17 cellular contexts compared by ENCODE assay signal in the genomic region with DNA sequence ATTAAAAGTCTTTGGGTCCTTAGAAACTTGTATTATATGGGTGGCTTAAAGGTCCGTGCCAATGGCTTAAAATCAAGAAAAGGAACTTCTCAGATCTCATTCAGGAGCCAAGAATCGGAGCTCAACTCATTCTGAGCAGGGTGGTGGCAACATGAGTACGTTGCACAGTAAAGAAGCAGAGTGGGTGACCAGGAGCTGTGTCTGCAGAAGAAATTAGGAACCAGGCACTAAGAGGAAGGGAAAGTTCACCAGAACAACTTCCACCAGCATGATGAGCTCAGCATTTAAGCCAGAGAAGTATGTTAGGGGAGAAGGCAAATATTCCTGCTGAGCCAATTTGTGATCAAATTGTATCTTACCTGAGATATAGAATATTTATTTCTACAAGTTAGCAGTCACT.
A peak's percentile ranks its signal among the peaks of the same experiment; 100 is the strongest.
DNase-seq lines count a peak whose midpoint lies in the region; ATAC-seq and TF ChIP-seq lines count a peak whose summit lies in the region.
"Had no signal": no experiment of that assay in that cellular context is flagged by ENCODE, and none has a peak within 500 bp of the region (broad histone marks: within the 10 kb centered on the region; RNA-seq: fewer than 3 reads in every experiment).

No MANE protein-coding gene starts in this region.

- H3K4me3 ChIP-seq in gastrocnemius medialis = no peak overlapping the region
- H3K4me3 ChIP-seq: breast epithelium had no signal

- no peak overlapping the region for H3K4me3 Mint-ChIP-seq in activated CD4-positive, alpha-beta T cell treated with anti-CD3 and anti-CD28 coated beads, Interleukin-2, amount 10 ng/mL, durations not matched to agents 24 days and 14 days
- H3K4me3 Mint-ChIP-seq: stimulated activated memory B cell treated with anti-CD40 and anti-IgM and Interleukin-4, amounts not matched to agents 10 μg/mL and 1 μg/mL and 100 μg/mL, for 72 hours; T-helper 2 cell treated with Interferon-gamma antibody and Interleukin-4, amounts not matched to agents 5 μg/mL and 100 μg/mL, for 36 hours had no signal

- ATAC-seq in left cardiac atrium (peak; percentile 79 to 80), gastrocnemius medialis (no peak), GM18861 (IDR thresholded peaks at IDR 0.05; ENCODE audit: unreplicated experiment) (no peak)
- ATAC-seq: PC-3; stimulated activated memory B cell treated with anti-CD40 and anti-IgM and Interleukin-4, amounts not matched to agents 10 μg/mL and 1 μg/mL and 100 μg/mL, for 72 hours had no signal

- no peaks in the 10 kb centered on the region for H3K4me1 Mint-ChIP-seq in activated CD4-positive, alpha-beta T cell treated with anti-CD3 and anti-CD28 coated beads, Interleukin-2, amount 10 ng/mL, durations not matched to agents 24 days and 14 days
- H3K4me1 Mint-ChIP-seq: stimulated activated memory B cell treated with anti-CD40 and anti-IgM and Interleukin-4, amounts not matched to agents 10 μg/mL and 1 μg/mL and 100 μg/mL, for 72 hours had no signal

- H3K27me3 Mint-ChIP-seq in activated CD4-positive, alpha-beta T cell treated with anti-CD3 and anti-CD28 coated beads, Interleukin-2, amount 10 ng/mL, durations not matched to agents 24 days and 14 days = no peaks in the 10 kb centered on the region
- H3K27me3 Mint-ChIP-seq: stimulated activated memory B cell treated with anti-CD40 and anti-IgM and Interleukin-4, amounts not matched to agents 10 μg/mL and 1 μg/mL and 100 μg/mL, for 72 hours had no signal

- no peak for TF ChIP-seq CTCF in gastrocnemius medialis (IDR thresholded peaks at IDR 0.05 in 4 of 5, conservative IDR thresholded peaks at IDR 0.05 in 1 of 5)

- no peaks in the 10 kb centered on the region for H3K27me3 ChIP-seq in gastrocnemius medialis
- H3K27me3 ChIP-seq: breast epithelium had no signal

- DNase-seq in KBM-7 (peak; percentile 13), SKM-1 (lab: John Stamatoyannopoulos, UW; ENCODE audit: unreplicated experiment) (peak; percentile 23), left cardiac atrium (no peak), gastrocnemius medialis (peak; percentile 7 to 17), glomerular visceral epithelial cell (ENCODE audit: extremely low spot score) (no peak)
- no peak for DNase-seq in activated CD4-positive, alpha-beta T cell treated with anti-CD3 and anti-CD28 coated beads, Interleukin-2, amount 10 ng/mL, durations not matched to agents 24 days and 14 days
- DNase-seq: activated CD4-positive, alpha-beta T cell treated with anti-CD3 and anti-CD28 coated beads for 1 hour; foreskin fibroblast; NCI-H1105 treated with DMSO at 0.1 percent for 48 hours; NCI-H526 treated with DMSO at 0.1 percent for 48 hours; occipital lobe; PC-3 had no signal

- no peaks in the 10 kb centered on the region for H3K4me1 ChIP-seq in gastrocnemius medialis
- H3K4me1 ChIP-seq: breast epithelium had no signal

- no peaks in the 10 kb centered on the region for H3K9me3 Mint-ChIP-seq in activated CD4-positive, alpha-beta T cell treated with anti-CD3 and anti-CD28 coated beads, Interleukin-2, amount 10 ng/mL, durations not matched to agents 24 days and 14 days
- H3K9me3 Mint-ChIP-seq: stimulated activated memory B cell treated with anti-CD40 and anti-IgM and Interleukin-4, amounts not matched to agents 10 μg/mL and 1 μg/mL and 100 μg/mL, for 72 hours; T-helper 2 cell treated with Interferon-gamma antibody and Interleukin-4, amounts not matched to agents 5 μg/mL and 100 μg/mL, for 36 hours had no signal

- H3K9me3 ChIP-seq in gastrocnemius medialis = no peaks in the 10 kb centered on the region
- H3K9me3 ChIP-seq: breast epithelium had no signal

- in situ Hi-C loops in KBM-7 (cut with MboI; ENCODE audit: low pct_unique_long_range_greater_than_20kb, low sequenced_read_pairs) = no loop called here
- in situ Hi-C loops in gastrocnemius medialis (cut with MboI; ENCODE audit: low sequenced_read_pairs in 4 of 4) = no loop called here

- intact Hi-C loops in left cardiac atrium (cut with DNase I) = no loop called here
- intact Hi-C loops in gastrocnemius medialis (cut with DNase I; ENCODE audit: low total_unique reads) = no loop called here
- intact Hi-C loops in activated CD4-positive, alpha-beta T cell treated with anti-CD3 and anti-CD28 coated beads, Interleukin-2, amount 10 ng/mL, durations not matched to agents 24 days and 14 days (cut with micrococcal nuclease) = no loop called here

- no peak overlapping the region for H3K27ac Mint-ChIP-seq in activated CD4-positive, alpha-beta T cell treated with anti-CD3 and anti-CD28 coated beads, Interleukin-2, amount 10 ng/mL, durations not matched to agents 24 days and 14 days
- H3K27ac Mint-ChIP-seq: stimulated activated memory B cell treated with anti-CD40 and anti-IgM and Interleukin-4, amounts not matched to agents 10 μg/mL and 1 μg/mL and 100 μg/mL, for 72 hours; T-helper 2 cell treated with Interferon-gamma antibody and Interleukin-4, amounts not matched to agents 5 μg/mL and 100 μg/mL, for 36 hours had no signal

- H3K27ac ChIP-seq in gastrocnemius medialis = no peak overlapping the region
- H3K27ac ChIP-seq: breast epithelium, KMS-11 had no signal

- H3K36me3 ChIP-seq in gastrocnemius medialis = no peaks in the 10 kb centered on the region
- H3K36me3 ChIP-seq: breast epithelium had no signal

- TF ChIP-seq POLR2A in gastrocnemius medialis (IDR thresholded peaks at IDR 0.05) = no peak

- no peaks in the 10 kb centered on the region for H3K36me3 Mint-ChIP-seq in activated CD4-positive, alpha-beta T cell treated with anti-CD3 and anti-CD28 coated beads, Interleukin-2, amount 10 ng/mL, durations not matched to agents 24 days and 14 days (ENCODE audit: low read depth)
- H3K36me3 Mint-ChIP-seq: stimulated activated memory B cell treated with anti-CD40 and anti-IgM and Interleukin-4, amounts not matched to agents 10 μg/mL and 1 μg/mL and 100 μg/mL, for 72 hours had no signal

Comparison
In these comparisons a context has a peak if more than half of its experiments do, and no peak if none do; other contexts are left out.
1. DNase-seq: peak in KBM-7 (single experiment), SKM-1 (single experiment) and gastrocnemius medialis (2 of 2); none in left cardiac atrium (single experiment), activated CD4-positive, alpha-beta T cell treated with anti-CD3 and anti-CD28 coated beads, Interleukin-2, amount 10 ng/mL, durations not matched to agents 24 days and 14 days (single experiment) and glomerular visceral epithelial cell (single experiment).
2. ATAC-seq: peak in left cardiac atrium (2 of 2); none in gastrocnemius medialis (0 of 2) and GM18861 (single experiment).